ENCODE assay signal across 1 cellular context in the genomic region with DNA sequence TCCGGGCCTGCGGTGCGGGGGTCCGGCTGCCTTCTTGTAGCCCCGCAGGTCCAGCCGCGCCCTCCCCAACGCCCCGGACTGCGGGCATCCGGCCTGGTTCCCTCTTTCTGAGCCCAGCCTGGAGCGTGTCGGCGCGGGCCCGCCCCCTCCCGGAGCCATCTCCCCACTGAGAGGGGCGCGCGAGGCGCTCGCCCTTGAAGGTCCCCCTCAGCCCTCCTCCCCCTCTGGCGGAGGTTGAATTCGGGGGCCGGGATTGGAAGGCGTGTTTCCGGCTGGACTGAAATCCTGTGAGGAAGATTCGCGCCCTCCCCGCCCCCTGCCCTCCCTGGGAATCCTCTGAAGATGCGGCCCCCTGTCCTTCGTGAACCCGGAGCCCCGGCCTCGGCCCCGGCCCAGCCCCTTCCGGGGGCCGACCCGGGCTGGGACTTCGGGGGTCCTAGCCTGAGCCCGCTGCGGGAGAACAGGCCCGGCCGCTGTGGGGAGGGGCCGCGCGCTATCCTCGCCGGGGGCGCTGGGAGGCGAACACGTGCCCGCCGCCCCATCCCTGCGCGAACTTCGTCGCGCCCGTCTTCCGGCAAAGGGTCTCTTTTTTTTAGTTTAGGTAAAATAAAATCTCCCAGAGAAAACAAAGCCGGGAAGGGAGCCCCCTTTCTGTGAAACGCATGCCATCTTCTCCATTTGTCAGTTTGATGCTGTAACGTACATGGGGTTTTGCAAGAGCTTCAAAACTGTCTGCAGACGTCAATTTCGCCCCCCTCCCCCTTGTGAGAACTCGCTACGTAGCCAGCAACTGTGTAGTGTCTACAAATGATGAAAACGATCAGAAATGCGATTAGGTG.
TF ChIP-seq lines count a peak whose summit lies in the region.

No MANE protein-coding gene starts in this region.

TF ChIP-seq in HEK293, 187 proteins besides CTCF, POLR2A, EP300 and RAD21 (continued from another document):
- TF ChIP-seq OVOL3 (tag by site-specific recombination; IDR thresholded peaks at IDR 0.05) (no peak), KLF8 (tag by site-specific recombination; IDR thresholded peaks at IDR 0.05) (peak; percentile 58; the same call in 1 of the 2 replicates), ZSCAN30 (tag by site-specific recombination; IDR thresholded peaks at IDR 0.05) (peak; percentile 52; the same call in 1 of the 2 replicates)
